In genomic region chr6:170069611-170070010, GRCh38 we compare ENCODE assay signal across 28 cellular contexts.
"Had no signal": no experiment of that assay in that cellular context is flagged by ENCODE, and none has a peak within 500 bp of the region (broad histone marks: within the 10 kb centered on the region; RNA-seq: fewer than 3 reads in every experiment).

No MANE protein-coding gene starts in this region.

- H3K4me1 Mint-ChIP-seq: activated B cell treated with CpG ODN at 0.5 μM for 24 hours; activated naive CD4-positive, alpha-beta T cell treated with anti-CD3 and anti-CD28 coated beads, Interleukin-2, amount 10 ng/mL, durations not matched to agents 7 days and 5 days; activated naive CD8-positive, alpha-beta T cell treated with anti-CD3 and anti-CD28 coated beads, Interleukin-2, amount 10 ng/mL, durations not matched to agents 7 days and 5 days; T-helper 17 cell had no signal

- H3K9me3 ChIP-seq: ascending aorta, colonic mucosa had no signal

- H3K36me3 Mint-ChIP-seq: activated naive CD4-positive, alpha-beta T cell treated with anti-CD3 and anti-CD28 coated beads, Interleukin-2, amount 10 ng/mL, durations not matched to agents 7 days and 5 days; brain had no signal

- H3K4me3 Mint-ChIP-seq: activated B cell treated with CpG ODN at 0.5 μM for 24 hours; activated CD4-positive, alpha-beta memory T cell treated with anti-CD3 and anti-CD28 coated beads for 36 hours; activated naive CD4-positive, alpha-beta T cell treated with anti-CD3 and anti-CD28 coated beads, Interleukin-2, amount 10 ng/mL, durations not matched to agents 7 days and 5 days; activated naive CD8-positive, alpha-beta T cell treated with anti-CD3 and anti-CD28 coated beads, Interleukin-2, amount 10 ng/mL, durations not matched to agents 7 days and 5 days; activated T-cell treated with anti-CD3 and anti-CD28 coated beads, Interleukin-2, amount 50 U/mL, for 24 hours; activated T-cell treated with anti-CD3 and anti-CD28 coated beads, Interleukin-2, amount 50 U/mL, for 72 hours; brain; T-helper 17 cell; T-helper 2 cell treated with Interferon-gamma antibody and Interleukin-4, amounts not matched to agents 5 μg/mL and 100 μg/mL, for 36 hours had no signal

- H3K27ac ChIP-seq: ascending aorta, breast epithelium, cardiac muscle cell, colonic mucosa, WERI-Rb-1 had no signal

- H3K9me3 Mint-ChIP-seq: activated naive CD4-positive, alpha-beta T cell treated with anti-CD3 and anti-CD28 coated beads, Interleukin-2, amount 10 ng/mL, durations not matched to agents 7 days and 5 days; activated T-cell treated with anti-CD3 and anti-CD28 coated beads, Interleukin-2, amount 50 U/mL, for 24 hours had no signal

- H3K36me3 ChIP-seq: ascending aorta, breast epithelium, cardiac muscle cell, colonic mucosa, WERI-Rb-1 had no signal

- DNase-seq: activated B cell treated with CpG ODN at 0.5 μM for 24 hours; activated CD4-positive, alpha-beta memory T cell treated with anti-CD3 and anti-CD28 coated beads for 36 hours; activated CD4-positive, alpha-beta T cell treated with anti-CD3 and anti-CD28 coated beads for 1 hour; activated CD4-positive, alpha-beta T cell treated with anti-CD3 and anti-CD28 coated beads for 4 hours; activated CD8-positive, alpha-beta memory T cell treated with anti-CD3 and anti-CD28 coated beads, Interleukin-2, amount 50 U/mL, for 48 hours; activated gamma-delta T cell; activated naive CD4-positive, alpha-beta T cell; activated naive CD4-positive, alpha-beta T cell treated with anti-CD3 and anti-CD28 coated beads, Interleukin-2, amount 10 ng/mL, durations not matched to agents 7 days and 5 days; activated naive CD8-positive, alpha-beta T cell treated with anti-CD3 and anti-CD28 coated beads, Interleukin-2, amount 10 ng/mL, durations not matched to agents 7 days and 5 days; activated T-cell treated with anti-CD3 and anti-CD28 coated beads for 4 hours; activated T-cell treated with anti-CD3 and anti-CD28 coated beads, Interleukin-2, amount 50 U/mL, for 24 hours; activated T-cell treated with anti-CD3 and anti-CD28 coated beads, Interleukin-2, amount 50 U/mL, for 72 hours; central memory CD4-positive, alpha-beta T cell; cerebellar nuclear complex; colonic mucosa; effector CD8-positive, alpha-beta T cell; foreskin fibroblast; T-helper 1 cell; T-helper 17 cell; T1000; WERI-Rb-1 had no signal

- ATAC-seq: activated T-cell treated with anti-CD3 and anti-CD28 coated beads, Interleukin-2, amount 50 U/mL, for 72 hours; esophagus mucosa; T-helper 17 cell had no signal

- H3K4me1 ChIP-seq: ascending aorta, breast epithelium, colonic mucosa had no signal

- H3K4me3 ChIP-seq: ascending aorta, breast epithelium, cardiac muscle cell, colonic mucosa had no signal

- H3K27ac Mint-ChIP-seq: activated B cell treated with CpG ODN at 0.5 μM for 24 hours; activated CD4-positive, alpha-beta memory T cell treated with anti-CD3 and anti-CD28 coated beads for 36 hours; activated naive CD4-positive, alpha-beta T cell treated with anti-CD3 and anti-CD28 coated beads, Interleukin-2, amount 10 ng/mL, durations not matched to agents 7 days and 5 days; activated naive CD4-positive, alpha-beta T cell treated with anti-CD3 and anti-CD28 coated beads, Interleukin-2, amount 50 U/mL, for 72 hours; activated naive CD8-positive, alpha-beta T cell treated with anti-CD3 and anti-CD28 coated beads, Interleukin-2, amount 10 ng/mL, durations not matched to agents 7 days and 5 days; activated T-cell treated with anti-CD3 and anti-CD28 coated beads, Interleukin-2, amount 50 U/mL, for 24 hours; activated T-cell treated with anti-CD3 and anti-CD28 coated beads, Interleukin-2, amount 50 U/mL, for 72 hours; brain; T-helper 17 cell; T-helper 2 cell treated with Interferon-gamma antibody and Interleukin-4, amounts not matched to agents 5 μg/mL and 100 μg/mL, for 36 hours had no signal

- H3K27me3 ChIP-seq: ascending aorta, breast epithelium, cardiac muscle cell, colonic mucosa had no signal
